In genomic region chr1:43910359-43910758, GRCh38 we compare ENCODE assay signal across 25 cellular contexts. TPM values are rescaled to one million over a fixed set of nuclear protein-coding genes. Genes with fewer than 3 reads are reported as not detected.
DNase-seq lines count a peak whose midpoint lies in the region; FAIRE-seq and TF ChIP-seq lines count a peak whose summit lies in the region.
"Had no signal": no experiment of that assay in that cellular context is flagged by ENCODE, and none has a peak within 500 bp of the region (broad histone marks: within the 10 kb centered on the region; RNA-seq: fewer than 3 reads in every experiment).

No MANE protein-coding gene starts in this region.

- H3K36me3 ChIP-seq in MM.1S (replicated peaks; ENCODE audit: insufficient read depth, low read length) (no peaks in the 10 kb centered on the region), keratinocyte (ENCODE audit: control insufficient read depth in 2 of 2, extremely low read depth in 1 of 2, insufficient read depth in 2 of 2, low read length in 2 of 2) (peaks cover 0 to 5% of the 10 kb centered on the region in 2 experiments)

- H3K4me1 Mint-ChIP-seq in activated CD4-positive, alpha-beta memory T cell treated with anti-CD3 and anti-CD28 coated beads for 36 hours (ENCODE audit: low read depth): no peaks in the 10 kb centered on the region

- H3K4me3 ChIP-seq in MM.1S (ENCODE audit: low read length): no peak overlapping the region
- H3K4me3 ChIP-seq in keratinocyte (ENCODE audit: control insufficient read depth in 2 of 3, extremely low read depth in 1 of 3, insufficient read depth in 2 of 3, low read depth in 1 of 3, low read length in 3 of 3): no peak overlapping the region
- H3K4me3 ChIP-seq: BLaER1 treated with 17β-estradiol and CSF1 and Interleukin-3, amounts not matched to agents 10 nM and 100 nM had no signal

- H3K27ac ChIP-seq in MM.1S (ENCODE audit: low read length) (no peak overlapping the region), RWPE1 (peak overlapping the region; percentile 58), keratinocyte (ENCODE audit: control insufficient read depth, insufficient read depth, low read length) (no peak overlapping the region)
- H3K27ac ChIP-seq: 22Rv1; BLaER1 treated with 17β-estradiol and CSF1 and Interleukin-3, amounts not matched to agents 10 nM and 100 nM had no signal

- H3F3A ChIP-seq in MM.1S (ENCODE audit: insufficient read depth, low read length): no peaks in the 10 kb centered on the region

- H3K27me3 ChIP-seq in MM.1S (replicated peaks; ENCODE audit: insufficient read depth, low read length): no peaks in the 10 kb centered on the region
- H3K27me3 ChIP-seq in keratinocyte (ENCODE audit: control insufficient read depth, extremely low read depth, insufficient read depth, low read length): no peaks in the 10 kb centered on the region
- H3K27me3 ChIP-seq: BLaER1 treated with 17β-estradiol and CSF1 and Interleukin-3, amounts not matched to agents 10 nM and 100 nM had no signal

- H3K27ac Mint-ChIP-seq in activated CD4-positive, alpha-beta memory T cell treated with anti-CD3 and anti-CD28 coated beads for 36 hours: no peak overlapping the region
- H3K27ac Mint-ChIP-seq: CD4-positive, alpha-beta memory T cell; T-cell had no signal

- H4K20me1 ChIP-seq in MM.1S (ENCODE audit: insufficient read depth, low read length) (no peaks in the 10 kb centered on the region), keratinocyte (ENCODE audit: control insufficient read depth, extremely low read depth, insufficient read depth, low read length) (no peaks in the 10 kb centered on the region)
- H4K20me1 ChIP-seq: BLaER1 treated with 17β-estradiol and CSF1 and Interleukin-3, amounts not matched to agents 10 nM and 100 nM had no signal

- TF ChIP-seq CTCF in MM.1S (IDR thresholded peaks at IDR 0.05; ENCODE audit: low read length) (peak; percentile 23; the same call in 1 of the 2 replicates), RWPE1 (conservative IDR thresholded peaks at IDR 0.05; ENCODE audit: low read depth) (no peak), keratinocyte (optimal IDR thresholded peaks at IDR 0.05 in 1 of 3, IDR thresholded peaks at IDR 0.05 in 1 of 3, conservative IDR thresholded peaks at IDR 0.05 in 1 of 3; ENCODE audit: extremely low read depth in 1 of 3, insufficient read depth in 2 of 3, low read length in 3 of 3) (no peak)

- H3K4me1 ChIP-seq in MM.1S (ENCODE audit: low read length) (no peaks in the 10 kb centered on the region), keratinocyte (ENCODE audit: control insufficient read depth, extremely low read depth, insufficient read depth, low read length) (peaks cover 37% of the 10 kb centered on the region)
- H3K4me1 ChIP-seq: BLaER1 treated with 17β-estradiol and CSF1 and Interleukin-3, amounts not matched to agents 10 nM and 100 nM had no signal

- DNase-seq in NCI-H748 (lab: John Stamatoyannopoulos, UW; ENCODE audit: unreplicated experiment): peak; percentile 17
- no peak for DNase-seq in NCI-H748 treated with DMSO at 0.1 percent for 48 hours (lab: John Stamatoyannopoulos, UW)
- DNase-seq in MM.1S: no peak
- DNase-seq in RWPE1 (ENCODE audit: low spot score): no peak
- DNase-seq in keratinocyte (ENCODE audit: low read depth, low spot score): no peak
- no peak for DNase-seq in SK-N-DZ (ENCODE audit: low spot score)
- DNase-seq in activated CD4-positive, alpha-beta memory T cell treated with anti-CD3 and anti-CD28 coated beads for 36 hours: no peak
- no peak for DNase-seq in activated T-cell treated with anti-CD3 and anti-CD28 coated beads, Interleukin-2, amount 50 U/mL, for 48 hours
- DNase-seq: Calu3; CD4-positive, alpha-beta memory T cell; GDM1; GOT3; HCEC 1CT; KG1; NCI-H1105; NCI-H146; NCI-H2171 treated with DMSO at 0.1 percent for 48 hours; NCI-H446; NCI-H526; SHP77 had no signal

- no peaks in the 10 kb centered on the region for H3K9me1 ChIP-seq in keratinocyte (ENCODE audit: control insufficient read depth, extremely low read depth, insufficient read depth, low read length)

- POLR2A ChIA-PET in RWPE1 (lab: Yijun Ruan, JAX; ENCODE audit: low non-redundant PET): no interaction called here
- POLR2A ChIA-PET in activated CD4-positive, alpha-beta memory T cell treated with anti-CD3 and anti-CD28 coated beads for 36 hours (lab: Charles Lee): no interaction called here

- intact Hi-C loops in activated CD4-positive, alpha-beta memory T cell treated with anti-CD3 and anti-CD28 coated beads for 36 hours (cut with micrococcal nuclease): no loop called here

- no peak overlapping the region for H3K9ac ChIP-seq in MM.1S (ENCODE audit: low read length)
- H3K9ac ChIP-seq in keratinocyte (ENCODE audit: control insufficient read depth, extremely low read depth, insufficient read depth, low read length): no peak overlapping the region
- H3K9ac ChIP-seq: BLaER1 treated with 17β-estradiol and CSF1 and Interleukin-3, amounts not matched to agents 10 nM and 100 nM had no signal

- peaks cover 2% of the 10 kb centered on the region for H3K36me3 Mint-ChIP-seq in activated CD4-positive, alpha-beta memory T cell treated with anti-CD3 and anti-CD28 coated beads for 36 hours

- H3K4me2 ChIP-seq in MM.1S (ENCODE audit: low read depth, low read length) (no peak overlapping the region), keratinocyte (ENCODE audit: control insufficient read depth, extremely low read depth, insufficient read depth, low read depth, low read length) (no peak overlapping the region)
- H3K4me2 ChIP-seq: BLaER1 treated with 17β-estradiol and CSF1 and Interleukin-3, amounts not matched to agents 10 nM and 100 nM had no signal

- H2AFZ ChIP-seq in MM.1S (ENCODE audit: low read length) (no peak overlapping the region), keratinocyte (ENCODE audit: control insufficient read depth, low read length) (no peak overlapping the region)

- no peaks in the 10 kb centered on the region for H3K79me2 ChIP-seq in MM.1S (ENCODE audit: low read length)
- H3K79me2 ChIP-seq in keratinocyte (ENCODE audit: control insufficient read depth, insufficient read depth, low read length): peaks cover 4% of the 10 kb centered on the region

- no peaks in the 10 kb centered on the region for H3K9me2 ChIP-seq in MM.1S (replicated peaks; ENCODE audit: insufficient read depth, low read length)

- FAIRE-seq in keratinocyte (lab: Jason Lieb, UNC): peak; percentile 48
- FAIRE-seq: GM12892, GM18507 had no signal

- H3K4me3 Mint-ChIP-seq in activated CD4-positive, alpha-beta memory T cell treated with anti-CD3 and anti-CD28 coated beads for 36 hours: no peak overlapping the region
- H3K4me3 Mint-ChIP-seq: CD4-positive, alpha-beta memory T cell; T-cell had no signal

- H3K9me3 Mint-ChIP-seq in activated CD4-positive, alpha-beta memory T cell treated with anti-CD3 and anti-CD28 coated beads for 36 hours: no peaks in the 10 kb centered on the region
- H3K9me3 Mint-ChIP-seq: T-cell had no signal

- dilution Hi-C loops in keratinocyte (cut with MboI; ENCODE audit: extremely low pct_ligation_motif_present, low sequenced_read_pairs): no loop called here

- H3K9me3 ChIP-seq in MM.1S (replicated peaks; ENCODE audit: insufficient read depth, low read length) (no peaks in the 10 kb centered on the region), keratinocyte (ENCODE audit: control insufficient read depth, low read depth, low read length) (no peaks in the 10 kb centered on the region)
- H3K9me3 ChIP-seq: BLaER1 treated with 17β-estradiol and CSF1 and Interleukin-3, amounts not matched to agents 10 nM and 100 nM had no signal

- CTCF ChIA-PET in RWPE1 (lab: Yijun Ruan, JAX): interaction anchor here (1.4 kb wide), 1 partner anchor 24 kb away, joined by 5 read pairs; the partner anchor contains the start of gene ARTN
- CTCF ChIA-PET in activated CD4-positive, alpha-beta memory T cell treated with anti-CD3 and anti-CD28 coated beads for 36 hours (lab: Charles Lee): interaction anchor here (1.3 kb wide), 1 partner anchor 24 kb away, joined by 3 read pairs; no protein-coding TSS in a partner anchor

- H3K27me3 Mint-ChIP-seq in activated CD4-positive, alpha-beta memory T cell treated with anti-CD3 and anti-CD28 coated beads for 36 hours: no peaks in the 10 kb centered on the region
- H3K27me3 Mint-ChIP-seq: CD4-positive, alpha-beta memory T cell; T-cell had no signal

RNA-seq across cellular contexts. Expression of gene ARTN, which starts 23.2 kb away (rescaled TPM):
- polyA plus RNA-seq in keratinocyte: 27.2 to 49.5 TPM (median 36.0 TPM) in 3 replicates
- polyA plus RNA-seq in keratinocyte (2011; ENCODE audit: low read depth): 8.9 TPM
- polyA plus RNA-seq in keratinocyte (2011; cell fraction: cytosol; rRNA removed): 16.7 and 46.2 TPM in 2 replicates
- 106 and 145 TPM in 2 replicates for polyA plus RNA-seq in keratinocyte (2011; cell fraction: nucleus; rRNA removed)
- polyA plus RNA-seq in keratinocyte (2012; ENCODE audit: low replicate concordance): 37.6 and 101 TPM in 2 replicates
- polyA minus RNA-seq in keratinocyte: 15.1 to 47.6 TPM (median 17.2 TPM) in 3 replicates
- polyA minus RNA-seq in keratinocyte (2011; cell fraction: cytosol; rRNA and poly(A)+ RNA removed): 62.5 TPM
- 36.9 and 48.7 TPM in 2 replicates for polyA minus RNA-seq in keratinocyte (2011; cell fraction: nucleus; rRNA and poly(A)+ RNA removed)
- 0.31 and 1.6 TPM in 2 replicates for polyA plus RNA-seq in SK-N-DZ (2014; cell fraction: cytosol; rRNA removed)
- polyA plus RNA-seq in SK-N-DZ (2014; cell fraction: nucleus; rRNA removed): 3.7 and 4.4 TPM in 2 replicates
- not detected for total RNA-seq in activated CD4-positive, alpha-beta memory T cell treated with anti-CD3 and anti-CD28 coated beads for 36 hours
- polyA plus RNA-seq: CD4-positive, alpha-beta memory T cell had no signal

RNA-seq across cellular contexts. Expression of gene IPO13, which starts 36.4 kb away (rescaled TPM):
- 20.7 to 40.0 TPM (median 35.7 TPM) in 3 replicates for polyA plus RNA-seq in keratinocyte
- polyA plus RNA-seq in keratinocyte (2011; ENCODE audit: low read depth): 29.5 TPM
- polyA plus RNA-seq in keratinocyte (2011; cell fraction: cytosol; rRNA removed): 23.3 and 31.4 TPM in 2 replicates
- polyA plus RNA-seq in keratinocyte (2011; cell fraction: nucleus; rRNA removed): 88.6 and 100 TPM in 2 replicates
- polyA plus RNA-seq in keratinocyte (2012; ENCODE audit: low replicate concordance): 28.3 and 31.7 TPM in 2 replicates
- 68.1 to 123 TPM (median 111 TPM) in 3 replicates for polyA minus RNA-seq in keratinocyte
- 58.1 TPM for polyA minus RNA-seq in keratinocyte (2011; cell fraction: cytosol; rRNA and poly(A)+ RNA removed)
- polyA minus RNA-seq in keratinocyte (2011; cell fraction: nucleus; rRNA and poly(A)+ RNA removed): 46.1 and 57.6 TPM in 2 replicates
- 14.8 and 17.5 TPM in 2 replicates for polyA plus RNA-seq in SK-N-DZ (2014; cell fraction: cytosol; rRNA removed)
- polyA plus RNA-seq in SK-N-DZ (2014; cell fraction: nucleus; rRNA removed): 23.9 and 60.9 TPM in 2 replicates
- total RNA-seq in activated CD4-positive, alpha-beta memory T cell treated with anti-CD3 and anti-CD28 coated beads for 36 hours: 10 to 100 TPM; 13.3 TPM

RNA-seq across cellular contexts. Expression of gene DPH2, which starts 59.5 kb away (rescaled TPM):
- polyA plus RNA-seq in keratinocyte: 30.3 to 35.1 TPM (median 33.5 TPM) in 3 replicates
- 20.3 TPM for polyA plus RNA-seq in keratinocyte (2011; ENCODE audit: low read depth)
- polyA plus RNA-seq in keratinocyte (2011; cell fraction: cytosol; rRNA removed): 20.0 and 29.5 TPM in 2 replicates
- 72.0 and 76.9 TPM in 2 replicates for polyA plus RNA-seq in keratinocyte (2011; cell fraction: nucleus; rRNA removed)
- polyA plus RNA-seq in keratinocyte (2012; ENCODE audit: low replicate concordance): 25.8 and 25.9 TPM in 2 replicates
- polyA minus RNA-seq in keratinocyte: 29.9 to 66.6 TPM (median 33.9 TPM) in 3 replicates
- polyA minus RNA-seq in keratinocyte (2011; cell fraction: cytosol; rRNA and poly(A)+ RNA removed): 35.1 TPM
- polyA minus RNA-seq in keratinocyte (2011; cell fraction: nucleus; rRNA and poly(A)+ RNA removed): 19.2 and 21.3 TPM in 2 replicates
- polyA plus RNA-seq in SK-N-DZ (2014; cell fraction: cytosol; rRNA removed): 44.2 and 50.7 TPM in 2 replicates
- 90.6 and 137 TPM in 2 replicates for polyA plus RNA-seq in SK-N-DZ (2014; cell fraction: nucleus; rRNA removed)
- 10 to 100 TPM; 24.8 to 26.9 TPM for total RNA-seq in activated CD4-positive, alpha-beta memory T cell treated with anti-CD3 and anti-CD28 coated beads for 36 hours
